In genomic region chr2:104846182-104846954, GRCh38 we compare ENCODE assay signal across 25 cellular contexts. TPM values are rescaled to one million over a fixed set of nuclear protein-coding genes. Genes with fewer than 3 reads are reported as not detected.
DNase-seq lines count a peak whose midpoint lies in the region; ATAC-seq, FAIRE-seq and TF ChIP-seq lines count a peak whose summit lies in the region.
"Had no signal": no experiment of that assay in that cellular context is flagged by ENCODE, and none has a peak within 500 bp of the region (broad histone marks: within the 10 kb centered on the region; RNA-seq: fewer than 3 reads in every experiment).

No MANE protein-coding gene starts in this region.

- H3K27ac Mint-ChIP-seq in type B pancreatic cell = no peak overlapping the region
- H3K27ac Mint-ChIP-seq: activated CD4-positive, alpha-beta T cell treated with anti-CD3 and anti-CD28 coated beads, Interleukin-2, amount 10 ng/mL, durations not matched to agents 24 days and 14 days; activated naive CD4-positive, alpha-beta T cell treated with anti-CD3 and anti-CD28 coated beads, Interleukin-2, amount 50 U/mL, for 24 hours; dendritic cell treated with granulocyte-macrophage colony-stimulating factor and Interleukin-4, amounts not matched to agents 40 ng/mL and 50 ng/mL, for 4 days; immature natural killer cell had no signal

- H3K4me2 ChIP-seq in H1 (ENCODE audit: insufficient read depth in 1 of 2, low read depth in 2 of 2, low read length in 2 of 2) = peak overlapping the region; percentile 85 to 86; a peak in 3 of 4 replicates
- H3K4me2 ChIP-seq: BLaER1 treated with 17β-estradiol and CSF1 and Interleukin-3, amounts not matched to agents 10 nM and 100 nM had no signal

- no peaks in the 10 kb centered on the region for H3K9me3 Mint-ChIP-seq in type B pancreatic cell
- H3K9me3 Mint-ChIP-seq: activated CD4-positive, alpha-beta T cell treated with anti-CD3 and anti-CD28 coated beads, Interleukin-2, amount 10 ng/mL, durations not matched to agents 24 days and 14 days; activated naive CD4-positive, alpha-beta T cell treated with anti-CD3 and anti-CD28 coated beads, Interleukin-2, amount 50 U/mL, for 24 hours; dendritic cell treated with granulocyte-macrophage colony-stimulating factor and Interleukin-4, amounts not matched to agents 40 ng/mL and 50 ng/mL, for 4 days had no signal

- H3K4me3 ChIP-seq in HUES6 (ENCODE audit: low read depth, low read length) = 0 out of 2 replicates have a peak overlapping the region, but pooled peaks have one; percentile 13
- peak overlapping the region in 1 of 4 experiments; percentile 75; a peak in 2 of 8 replicates for H3K4me3 ChIP-seq in H1 (ENCODE audit: extremely low read depth in 1 of 4, insufficient read depth in 2 of 4, low read depth in 3 of 4, low read length in 4 of 4)
- H3K4me3 ChIP-seq: BLaER1 treated with 17β-estradiol and CSF1 and Interleukin-3, amounts not matched to agents 10 nM and 100 nM; GM23248; suprapubic skin had no signal

- no peaks in the 10 kb centered on the region for H3K79me1 ChIP-seq in H1 (ENCODE audit: low read depth, low read length)

- no peak overlapping the region for H4K5ac ChIP-seq in H1 (ENCODE audit: insufficient read length, low read depth, low read length)

- H3K4me1 Mint-ChIP-seq in type B pancreatic cell (ENCODE audit: unreplicated experiment) = peaks cover 10% of the 10 kb centered on the region

- no peak overlapping the region for H2AK5ac ChIP-seq in H1 (ENCODE audit: low read depth, low read length)

- FAIRE-seq in H1 (lab: Jason Lieb, UNC) = no peak

- no peaks in the 10 kb centered on the region for H3K9me3 ChIP-seq in HUES6 (ENCODE audit: control insufficient read depth, insufficient read depth, low read depth, low read length)
- H3K9me3 ChIP-seq in H1 (ENCODE audit: insufficient read depth in 2 of 2, low read depth in 1 of 2, low read length in 1 of 2) = no peaks in the 10 kb centered on the region
- H3K9me3 ChIP-seq: suprapubic skin had no signal

- no peak overlapping the region for H4K91ac ChIP-seq in H1 (replicated peaks; ENCODE audit: insufficient read length, low read length)

- no peak for TF ChIP-seq RAD21 in H1 (IDR thresholded peaks at IDR 0.05 in 1 of 2, conservative IDR thresholded peaks at IDR 0.05 in 1 of 2; ENCODE audit: low read depth in 2 of 2, low read length in 2 of 2)

- H3K36me3 ChIP-seq in HUES6 (ENCODE audit: control insufficient read depth, insufficient read depth, low read length) (no peaks in the 10 kb centered on the region), H1 (ENCODE audit: control insufficient read depth in 2 of 4, insufficient read depth in 4 of 4, low read length in 3 of 4) (no peaks in the 10 kb centered on the region)
- H3K36me3 ChIP-seq: BLaER1 treated with 17β-estradiol and CSF1 and Interleukin-3, amounts not matched to agents 10 nM and 100 nM; brain microvascular endothelial cell; suprapubic skin had no signal

- peaks cover 100% of the 10 kb centered on the region for H3K27me3 ChIP-seq in HUES6 (ENCODE audit: control insufficient read depth, insufficient read depth, low read length)
- H3K27me3 ChIP-seq in H1 (replicated peaks in 1 of 4; ENCODE audit: control insufficient read depth in 3 of 4, extremely low read depth in 1 of 4, insufficient read depth in 3 of 4, low read length in 3 of 4) = peaks cover 62 to 100% (median 85%) of the 10 kb centered on the region in 4 experiments

- peak overlapping the region; percentile 64 for H3K4ac ChIP-seq in H1 (replicated peaks; ENCODE audit: insufficient read length, low read depth, low read length)

- H3K79me2 ChIP-seq in H1 (ENCODE audit: control insufficient read depth in 1 of 2, insufficient read depth in 2 of 2, low read length in 2 of 2) = no peaks in the 10 kb centered on the region

- H3K23me2 ChIP-seq in H1 (ENCODE audit: low read depth, low read length) = peaks cover 18% of the 10 kb centered on the region

- no peak overlapping the region for H3K23ac ChIP-seq in H1 (ENCODE audit: insufficient read length)

- ATAC-seq in GM18511 (IDR thresholded peaks at IDR 0.05; ENCODE audit: unreplicated experiment) (no peak), HG02571 (IDR thresholded peaks at IDR 0.05; ENCODE audit: unreplicated experiment) (no peak)
- ATAC-seq: SK-N-SH treated with all-trans-retinoic acid at 6 μM for 48 hours had no signal

- H2AFZ ChIP-seq in H1 (ENCODE audit: low read length) = no peak overlapping the region
- H2AFZ ChIP-seq: GM23248 had no signal

- H3K18ac ChIP-seq in H1 (ENCODE audit: extremely low read depth, low read length) = no peak overlapping the region; the same call in 1 of the 2 replicates

- H2BK5ac ChIP-seq in H1 (ENCODE audit: low read depth, low read length) = no peak overlapping the region; the same call in 1 of the 2 replicates

- H3K27me3 Mint-ChIP-seq in type B pancreatic cell = peaks cover 92% of the 10 kb centered on the region

- H2BK120ac ChIP-seq in H1 (replicated peaks; ENCODE audit: low read depth, low read length) = no peak overlapping the region

- H3K56ac ChIP-seq in H1 (replicated peaks; ENCODE audit: insufficient read length, low read depth, low read length) = no peak overlapping the region

- no peak for TF ChIP-seq POLR2A in H1 (IDR thresholded peaks at IDR 0.05; ENCODE audit: control extremely low read depth in 1 of 2, low read depth in 2 of 2, low read length in 2 of 2)

- POLR2A ChIA-PET in H1 (lab: Charles Lee; ENCODE audit: partially characterized antibody) = interaction anchor here (0.5 to 1.5 kb wide), 4 partner anchors 16 to 187 kb away, joined by 3 to 5 read pairs (median 4); no protein-coding TSS in a partner anchor

- H3K36me3 Mint-ChIP-seq in type B pancreatic cell = no peaks in the 10 kb centered on the region
- H3K36me3 Mint-ChIP-seq: activated naive CD4-positive, alpha-beta T cell treated with anti-CD3 and anti-CD28 coated beads, Interleukin-2, amount 50 U/mL, for 24 hours had no signal

- H4K8ac ChIP-seq in H1 (ENCODE audit: extremely low read depth, insufficient read depth, low read length) = no peak overlapping the region

- DNase-seq in H1 (ENCODE audit: low read depth in 1 of 2, low spot score in 2 of 2) (no peak), middle frontal gyrus (ENCODE audit: extremely low spot score, low spot score) (peak; percentile 3), type B pancreatic cell (ENCODE audit: extremely low spot score, unreplicated experiment) (no peak), NCI-H128 (lab: John Stamatoyannopoulos, UW; ENCODE audit: unreplicated experiment) (no peak)
- DNase-seq: activated CD8-positive, alpha-beta memory T cell treated with anti-CD3 and anti-CD28 coated beads, Interleukin-2, amount 50 U/mL, for 48 hours; brain microvascular endothelial cell; GF-D8; GM23248; immature natural killer cell; mammary epithelial cell; NCI-H1092 treated with DMSO at 0.1 percent for 48 hours; NCI-H2171; NCI-H82; occipital lobe had no signal

- 7% methylated on average over 17 of the region's 17 CpGs; no CpG with 5 or more reads in 1 of the 2 experiments for WGBS in H1 (ENCODE audit: extremely low coverage in 1 of 2, insufficient coverage in 1 of 2, insufficient read length in 1 of 2, insufficient replicate concordance in 2 of 2, low coverage in 1 of 2, low lambda C conversion rate in 2 of 2, missing lambda C conversion rate in 1 of 2), 2 experiments

- no peak overlapping the region for H3K14ac ChIP-seq in H1 (ENCODE audit: insufficient read length)

- no peak overlapping the region for H3K27ac ChIP-seq in HUES6 (ENCODE audit: low read depth, low read length)
- no peak overlapping the region for H3K27ac ChIP-seq in H1 (ENCODE audit: low read depth, low read length)
- H3K27ac ChIP-seq: BLaER1 treated with 17β-estradiol and CSF1 and Interleukin-3, amounts not matched to agents 10 nM and 100 nM; brain microvascular endothelial cell; GM23248; HL-60; suprapubic skin had no signal

- peak overlapping the region; percentile 29 for H3K4me3 Mint-ChIP-seq in type B pancreatic cell
- H3K4me3 Mint-ChIP-seq: activated CD4-positive, alpha-beta T cell treated with anti-CD3 and anti-CD28 coated beads, Interleukin-2, amount 10 ng/mL, durations not matched to agents 24 days and 14 days; activated naive CD4-positive, alpha-beta T cell treated with anti-CD3 and anti-CD28 coated beads, Interleukin-2, amount 50 U/mL, for 24 hours; dendritic cell treated with granulocyte-macrophage colony-stimulating factor and Interleukin-4, amounts not matched to agents 40 ng/mL and 50 ng/mL, for 4 days had no signal

- H3K4me1 ChIP-seq in HUES6 (ENCODE audit: control insufficient read depth, insufficient read depth, low read length) (peaks cover 42% of the 10 kb centered on the region), H1 (replicated peaks in 1 of 4; ENCODE audit: control insufficient read depth in 3 of 4, insufficient read depth in 4 of 4, low read length in 3 of 4) (peaks cover 15 to 43% (median 23%) of the 10 kb centered on the region in 4 experiments)

- CTCF ChIA-PET in H1 (lab: Charles Lee; ENCODE audit: partially characterized antibody) = interaction anchor here (0.8 to 5.0 kb wide), 6 partner anchors 10 to 269 kb away, joined by 3 to 60 read pairs (median 4); no protein-coding TSS in a partner anchor

- TF ChIP-seq EP300 in H1 (IDR thresholded peaks at IDR 0.05; ENCODE audit: borderline replicate concordance in 1 of 2, low read depth in 2 of 2, low read length in 2 of 2) = no peak

- peaks cover 0 to 4% of the 10 kb centered on the region in 2 experiments for H4K20me1 ChIP-seq in H1 (replicated peaks in 1 of 2; ENCODE audit: control insufficient read depth in 1 of 2, insufficient read depth in 2 of 2, low read length in 2 of 2)

- no peak overlapping the region for H2BK15ac ChIP-seq in H1 (ENCODE audit: low read length)

- H3K9ac ChIP-seq in HUES6 (ENCODE audit: low read length) = no peak overlapping the region
- no peak overlapping the region for H3K9ac ChIP-seq in H1 (replicated peaks in 1 of 4; ENCODE audit: extremely low read depth in 1 of 4, low read depth in 3 of 4, low read length in 3 of 4)
- H3K9ac ChIP-seq: BLaER1 treated with 17β-estradiol and CSF1 and Interleukin-3, amounts not matched to agents 10 nM and 100 nM; GM23248 had no signal

- peak overlapping the region; percentile 4; the same call in 1 of the 2 replicates for H2BK20ac ChIP-seq in H1 (ENCODE audit: low read length)

- H2BK12ac ChIP-seq in H1 (ENCODE audit: low read depth, low read length) = no peak overlapping the region

- TF ChIP-seq CTCF in H1 (IDR thresholded peaks at IDR 0.05; ENCODE audit: control extremely low read depth in 1 of 3, insufficient read depth in 1 of 3, low read depth in 1 of 3, low read length in 3 of 3) (no peak), type B pancreatic cell (conservative IDR thresholded peaks at IDR 0.05) (no peak)

RNA-seq across cellular contexts. Expression of gene POU3F3, which starts 7.5 kb away (rescaled TPM):
- total RNA-seq in H1 (2021; fragmentation: NEBNext Ultra II Directional; extraction: Animal tissue kit (Norgen Biotek cat#: 25700)) = 0.09 and 0.10 TPM in 2 replicates
- polyA plus RNA-seq in H1 (2011; rRNA removed) = 0.02 TPM in 1 of 2 replicates, not detected in the other
- polyA plus RNA-seq in H1 (2011; cell fraction: cytosol; rRNA removed) = not detected
- 0.03 TPM for polyA plus RNA-seq in H1 (2011; cell fraction: nucleus; rRNA removed)
- 0.05 TPM in 2 of 4 replicates, not detected in the others for polyA plus RNA-seq in H1 (2012, experiment 1 of 2)
- not detected for polyA plus RNA-seq in H1 (2012, experiment 2 of 2)
- polyA plus RNA-seq in H1 (2013, experiment 1 of 2) = 0.10 TPM
- 0.04 TPM for polyA plus RNA-seq in H1 (2013, experiment 2 of 2)
- not detected in 2 replicates for polyA minus RNA-seq in H1 (2011; rRNA and poly(A)+ RNA removed)
- polyA minus RNA-seq in H1 (2011; cell fraction: cytosol; rRNA and poly(A)+ RNA removed) = not detected
- polyA minus RNA-seq in H1 (2011; cell fraction: nucleus; rRNA and poly(A)+ RNA removed) = not detected
- total RNA-seq in type B pancreatic cell (ENCODE audit: low replicate concordance) = 0.14 and 2.1 TPM in 2 replicates
- total RNA-seq: activated CD4-positive, alpha-beta T cell treated with anti-CD3 and anti-CD28 coated beads, Interleukin-2, amount 10 ng/mL, durations not matched to agents 24 days and 14 days; GM23248; mammary epithelial cell; RPMI7951 had no signal
- polyA plus RNA-seq: GM23248, immature natural killer cell, mammary epithelial cell had no signal
